In the genomic region with DNA sequence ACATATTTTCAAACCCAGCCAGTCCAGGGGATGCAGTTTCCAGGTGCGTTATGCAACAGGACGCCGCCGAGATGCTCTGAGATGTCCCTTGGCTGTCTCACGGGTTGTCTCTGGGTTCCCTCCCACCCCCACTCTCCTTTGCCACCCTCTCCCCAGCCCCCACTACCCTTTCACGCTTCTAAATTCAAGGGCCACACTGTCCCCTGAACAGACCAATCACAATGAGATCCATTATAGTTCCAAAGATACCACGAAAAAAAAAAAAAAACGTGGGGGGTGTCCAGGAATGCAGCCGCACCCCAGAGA, we compare ENCODE assay signal across 1 cellular context.
TF ChIP-seq lines count a peak whose summit lies in the region.

No MANE protein-coding gene starts in this region.

TF ChIP-seq in WTC11, 78 proteins besides CTCF, POLR2A, EP300 and RAD21 (continued from another document):
- TF ChIP-seq, protein P1, sequence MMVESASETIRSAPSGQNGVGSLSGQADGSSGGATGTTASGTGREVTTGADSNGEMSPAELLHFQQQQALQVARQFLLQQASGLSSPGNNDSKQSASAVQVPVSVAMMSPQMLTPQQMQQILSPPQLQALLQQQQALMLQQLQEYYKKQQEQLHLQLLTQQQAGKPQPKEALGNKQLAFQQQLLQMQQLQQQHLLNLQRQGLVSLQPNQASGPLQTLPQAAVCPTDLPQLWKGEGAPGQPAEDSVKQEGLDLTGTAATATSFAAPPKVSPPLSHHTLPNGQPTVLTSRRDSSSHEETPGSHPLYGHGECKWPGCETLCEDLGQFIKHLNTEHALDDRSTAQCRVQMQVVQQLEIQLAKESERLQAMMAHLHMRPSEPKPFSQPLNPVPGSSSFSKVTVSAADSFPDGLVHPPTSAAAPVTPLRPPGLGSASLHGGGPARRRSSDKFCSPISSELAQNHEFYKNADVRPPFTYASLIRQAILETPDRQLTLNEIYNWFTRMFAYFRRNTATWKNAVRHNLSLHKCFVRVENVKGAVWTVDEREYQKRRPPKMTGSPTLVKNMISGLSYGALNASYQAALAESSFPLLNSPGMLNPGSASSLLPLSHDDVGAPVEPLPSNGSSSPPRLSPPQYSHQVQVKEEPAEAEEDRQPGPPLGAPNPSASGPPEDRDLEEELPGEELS (CRISPR knock-in tag; IDR thresholded peaks at IDR 0.05): no peak
- no peak for TF ChIP-seq NFE2L1 (CRISPR knock-in tag; IDR thresholded peaks at IDR 0.05)
- TF ChIP-seq NFYB (CRISPR knock-in tag; conservative IDR thresholded peaks at IDR 0.05; ENCODE audit: low read depth): no peak
